ENCODE assay signal across 29 cellular contexts in the genomic region with DNA sequence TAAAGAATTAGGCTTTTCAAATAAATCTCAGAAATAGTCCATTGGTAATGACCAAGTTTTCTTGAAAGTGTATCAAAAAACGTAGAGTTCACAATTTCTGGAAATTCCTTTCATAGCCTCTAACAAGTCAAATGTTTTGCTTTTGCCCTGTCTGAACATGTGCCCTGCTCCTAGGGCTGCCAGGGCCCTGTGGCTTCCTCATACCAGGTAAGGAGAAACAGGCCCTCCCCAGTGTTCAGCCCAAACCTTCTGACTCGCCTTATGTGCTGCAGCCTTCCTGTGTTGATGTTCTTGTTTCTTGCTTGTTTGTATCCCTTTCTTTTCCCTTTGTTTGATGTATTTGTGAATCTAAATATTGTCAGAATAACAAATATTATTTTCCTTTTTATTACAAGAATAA.
"Had no signal": no experiment of that assay in that cellular context is flagged by ENCODE, and none has a peak within 500 bp of the region (broad histone marks: within the 10 kb centered on the region; RNA-seq: fewer than 3 reads in every experiment).

No MANE protein-coding gene starts in this region.

- DNase-seq: activated CD4-positive, alpha-beta T cell treated with anti-CD3 and anti-CD28 coated beads for 1 hour; activated CD4-positive, alpha-beta T cell treated with anti-CD3 and anti-CD28 coated beads for 48 hours; activated CD4-positive, CD25-positive, alpha-beta regulatory T cell; activated CD8-positive, alpha-beta T cell treated with anti-CD3 and anti-CD28 coated beads for 36 hours; activated effector memory CD4-positive, alpha-beta T cell treated with anti-CD3 and anti-CD28 coated beads, Interleukin-2, amount 50 U/mL, for 16 hours; activated naive CD4-positive, alpha-beta T cell; activated naive CD4-positive, alpha-beta T cell treated with anti-CD3 and anti-CD28 coated beads, Interleukin-2, amount 50 U/mL, for 16 hours; activated naive CD8-positive, alpha-beta T cell treated with anti-CD3 and anti-CD28 coated beads for 36 hours; activated T-cell treated with anti-CD3 and anti-CD28 coated beads, Interleukin-2, amount 50 U/mL, for 1 hour; activated T-cell treated with anti-CD3 and anti-CD28 coated beads, Interleukin-2, amount 50 U/mL, for 72 hours; amniotic stem cell; brain microvascular endothelial cell; caudate nucleus; IMR-90; NCI-H1048; NCI-H1105 treated with DMSO at 0.1 percent for 48 hours; NCI-H1436; NCI-H1694; NCI-H1930; NCI-H2081 treated with DMSO at 0.1 percent for 48 hours; NCI-H226; NCI-H446 treated with DMSO at 0.1 percent for 48 hours; NCI-H524 treated with DMSO at 0.1 percent for 48 hours; SIG-M5; SW 1271; T-helper 1 cell; T1000; WERI-Rb-1 had no signal

- H3K27me3 ChIP-seq: brain microvascular endothelial cell had no signal

- H3K36me3 ChIP-seq: brain microvascular endothelial cell, WERI-Rb-1 had no signal

- H3K27ac ChIP-seq: brain microvascular endothelial cell, WERI-Rb-1 had no signal

- H3K4me3 ChIP-seq: K562 had no signal
